Comparison of ENCODE assay signal across 13 cellular contexts in genomic region chr10:70234668-70235447, GRCh38. TPM values are rescaled to one million over a fixed set of nuclear protein-coding genes. Genes with fewer than 3 reads are reported as not detected.
DNase-seq lines count a peak whose midpoint lies in the region; ATAC-seq, FAIRE-seq and TF ChIP-seq lines count a peak whose summit lies in the region.
"Had no signal": no experiment of that assay in that cellular context is flagged by ENCODE, and none has a peak within 500 bp of the region (broad histone marks: within the 10 kb centered on the region; RNA-seq: fewer than 3 reads in every experiment).

No MANE protein-coding gene starts in this region.

- H3K9me3 ChIP-seq in GM23248 (ENCODE audit: low read depth) (no peaks in the 10 kb centered on the region), adrenal gland (replicated peaks in 1 of 3) (no peaks in the 10 kb centered on the region)

- H3K27me3 ChIP-seq in GM23248 (replicated peaks; ENCODE audit: insufficient read depth) (no peaks in the 10 kb centered on the region), adrenal gland (no peaks in the 10 kb centered on the region)

- H4K20me1 ChIP-seq in GM23248 (ENCODE audit: insufficient read depth) = no peaks in the 10 kb centered on the region

- H3K4me1 Mint-ChIP-seq in mesothelial cell of epicardium = peaks cover 25% of the 10 kb centered on the region
- H3K4me1 Mint-ChIP-seq in stimulated activated memory B cell treated with anti-CD40 and anti-IgM and Interleukin-4, amounts not matched to agents 10 μg/mL and 1 μg/mL and 100 μg/mL, for 72 hours = peaks cover 7% of the 10 kb centered on the region

- ATAC-seq in HG03442 (IDR thresholded peaks at IDR 0.05; ENCODE audit: unreplicated experiment) = no peak
- no peak for ATAC-seq in stimulated activated memory B cell treated with anti-CD40 and anti-IgM and Interleukin-4, amounts not matched to agents 10 μg/mL and 1 μg/mL and 100 μg/mL, for 72 hours

- peaks cover 1% of the 10 kb centered on the region for H3K36me3 Mint-ChIP-seq in mesothelial cell of epicardium
- peaks cover 2% of the 10 kb centered on the region for H3K36me3 Mint-ChIP-seq in stimulated activated memory B cell treated with anti-CD40 and anti-IgM and Interleukin-4, amounts not matched to agents 10 μg/mL and 1 μg/mL and 100 μg/mL, for 72 hours

- peak overlapping the region; percentile 88 for H3K27ac Mint-ChIP-seq in mesothelial cell of epicardium
- H3K27ac Mint-ChIP-seq in stimulated activated memory B cell treated with anti-CD40 and anti-IgM and Interleukin-4, amounts not matched to agents 10 μg/mL and 1 μg/mL and 100 μg/mL, for 72 hours = no peak overlapping the region

- WGBS in GM23248 (ENCODE audit: low coverage in 1 of 2, low lambda C conversion rate in 2 of 2, missing lambda C conversion rate in 2 of 2), 2 experiments = 4% methylated on average over 18 of the region's 18 CpGs
- WGBS in adrenal gland, 4 donors = 54 to 64% (median 59%) methylated on average over 18 of the region's 18 CpGs

- H3K9ac ChIP-seq in GM23248 = peak overlapping the region; percentile 46

- FAIRE-seq in urothelium cell line (lab: Jason Lieb, UNC) = no peak

- no peaks in the 10 kb centered on the region for H3K9me3 Mint-ChIP-seq in mesothelial cell of epicardium
- H3K9me3 Mint-ChIP-seq in stimulated activated memory B cell treated with anti-CD40 and anti-IgM and Interleukin-4, amounts not matched to agents 10 μg/mL and 1 μg/mL and 100 μg/mL, for 72 hours = no peaks in the 10 kb centered on the region

- peak overlapping the region; percentile 41 for H2AFZ ChIP-seq in GM23248

- peak; percentile 79 for DNase-seq in AG04449 (ENCODE audit: low read depth, low spot score)
- peak; percentile 95 for DNase-seq in GM23248
- DNase-seq in adrenal gland = peak; percentile 33 to 78 (median 64)
- DNase-seq in mesothelial cell of epicardium (ENCODE audit: low spot score in 2 of 2, unreplicated experiment in 2 of 2) = no peak
- DNase-seq in urothelium cell line (ENCODE audit: low spot score) = no peak
- DNase-seq in cerebellar cortex (ENCODE audit: low spot score) = no peak
- DNase-seq: NCI-H1105; SHP77 treated with DMSO at 0.1 percent for 48 hours; stimulated activated CD4-positive, alpha-beta T cell treated with anti-CD3 and anti-CD28 coated beads, Interleukin-1b, Interleukin-23, amount 100 ng/mL, for 48 hours had no signal

- in situ Hi-C loops in GM23248 (cut with MboI) = no loop called here

- H3K4me3 Mint-ChIP-seq in mesothelial cell of epicardium = no peak overlapping the region
- H3K4me3 Mint-ChIP-seq in stimulated activated memory B cell treated with anti-CD40 and anti-IgM and Interleukin-4, amounts not matched to agents 10 μg/mL and 1 μg/mL and 100 μg/mL, for 72 hours = no peak overlapping the region

- H3F3A ChIP-seq in GM23248 (ENCODE audit: insufficient read depth) = peaks cover 18% of the 10 kb centered on the region

- CTCF ChIA-PET in AG04449 (lab: Yijun Ruan, JAX) = interaction anchor here (2.8 kb wide), 1 partner anchor 18 kb away, joined by 10 read pairs; no protein-coding TSS in a partner anchor

- peaks cover 29% of the 10 kb centered on the region for H3K4me1 ChIP-seq in GM23248 (ENCODE audit: insufficient read depth)
- peaks cover 6 to 32% of the 10 kb centered on the region in 2 donors for H3K4me1 ChIP-seq in adrenal gland (replicated peaks in 1 of 2)

- peaks cover 28% of the 10 kb centered on the region for H3K79me2 ChIP-seq in GM23248 (ENCODE audit: insufficient read depth)

- POLR2A ChIA-PET in AG04449 (lab: Yijun Ruan, JAX) = no interaction called here

- intact Hi-C loops in adrenal gland (cut with DNase I) = no loop called here

- H3K9me2 ChIP-seq in GM23248 (ENCODE audit: insufficient read depth) = no peaks in the 10 kb centered on the region

- TF ChIP-seq POLR2A in adrenal gland (IDR thresholded peaks at IDR 0.05) = peak in 1 of 2 donors; percentile 37

- TF ChIP-seq CTCF in AG04449 (IDR thresholded peaks at IDR 0.05; ENCODE audit: insufficient read depth, low read length, missing control alignments) (no peak), adrenal gland (IDR thresholded peaks at IDR 0.05) (no peak), mesothelial cell of epicardium (IDR thresholded peaks at IDR 0.05; ENCODE audit: unreplicated experiment) (no peak)

- peak overlapping the region; percentile 60 for H3K4me2 ChIP-seq in GM23248 (ENCODE audit: unreplicated experiment)

- no peaks in the 10 kb centered on the region for H3K27me3 Mint-ChIP-seq in mesothelial cell of epicardium (ENCODE audit: low read depth)
- H3K27me3 Mint-ChIP-seq in stimulated activated memory B cell treated with anti-CD40 and anti-IgM and Interleukin-4, amounts not matched to agents 10 μg/mL and 1 μg/mL and 100 μg/mL, for 72 hours = no peaks in the 10 kb centered on the region

- H3K36me3 ChIP-seq in GM23248 (ENCODE audit: low read depth) (no peaks in the 10 kb centered on the region), adrenal gland (replicated peaks in 1 of 2) (peaks cover 0 to 3% of the 10 kb centered on the region in 2 donors)

- H3K27ac ChIP-seq in GM23248 = peak overlapping the region; percentile 79
- peak overlapping the region; percentile 75 to 91 (median 87) for H3K27ac ChIP-seq in adrenal gland

- H3K4me3 ChIP-seq in AG04449 (ENCODE audit: low read depth, low read length) (no peak overlapping the region), GM23248 (peak overlapping the region; percentile 42), adrenal gland (no peak overlapping the region)

RNA-seq across cellular contexts. Expression of gene PPA1, which starts 1.6 kb away (rescaled TPM):
- total RNA-seq in GM23248 (2014; rRNA removed; shearing (Covaris generic)) = 105 and 117 TPM in 2 replicates
- polyA plus RNA-seq in GM23248 (2016; fragmentation: Nextera tagmentation; extraction: Ambion mirVana) (103 and 110 TPM in 2 replicates), adrenal gland (100 to 1,000 TPM in 1 of 3 donors, 10 to 100 TPM in 2; 96.9 to 600 (median 99.2) TPM)
- total RNA-seq in adrenal gland (100 to 1,000 TPM; 134 to 479 (median 169) TPM), mesothelial cell of epicardium (73.5 to 78.2 TPM (median 75.7 TPM) in 3 replicates)

RNA-seq across cellular contexts. Expression of gene NPFFR1, which starts 48.9 kb away (rescaled TPM):
- total RNA-seq in GM23248 (2014; rRNA removed; shearing (Covaris generic)) = not detected in 2 replicates
- polyA plus RNA-seq in GM23248 (2016; fragmentation: Nextera tagmentation; extraction: Ambion mirVana) (not detected in 2 replicates), adrenal gland (under 1 TPM in 2 of 3 donors, not detected in 1; 0.02 to 0.03 TPM)
- total RNA-seq in adrenal gland (under 1 TPM in 2 of 8 donors, not detected in 6; 0.11 to 0.24 TPM), mesothelial cell of epicardium (0.11 to 0.14 TPM (median 0.13 TPM) in 3 replicates)
- total RNA-seq: Daoy, lung microvascular endothelial cell had no signal

Comparison
In these comparisons a context has a peak if more than half of its experiments do, and no peak if none do; other contexts are left out.
1. DNase-seq: peak in AG04449 (single experiment), GM23248 (single experiment) and adrenal gland (7 of 7); none in mesothelial cell of epicardium (0 of 2), urothelium cell line (single experiment) and cerebellar cortex (single experiment).